Comparison of ENCODE assay signal across 1 cellular context in genomic region chr19:4633140-4633967, GRCh38.
TF ChIP-seq lines count a peak whose summit lies in the region.

No MANE protein-coding gene starts in this region.

TF ChIP-seq in K562, 482 proteins besides CTCF, POLR2A, EP300 and RAD21 (continued from another document and continues in another):
- TF ChIP-seq, protein P1, sequence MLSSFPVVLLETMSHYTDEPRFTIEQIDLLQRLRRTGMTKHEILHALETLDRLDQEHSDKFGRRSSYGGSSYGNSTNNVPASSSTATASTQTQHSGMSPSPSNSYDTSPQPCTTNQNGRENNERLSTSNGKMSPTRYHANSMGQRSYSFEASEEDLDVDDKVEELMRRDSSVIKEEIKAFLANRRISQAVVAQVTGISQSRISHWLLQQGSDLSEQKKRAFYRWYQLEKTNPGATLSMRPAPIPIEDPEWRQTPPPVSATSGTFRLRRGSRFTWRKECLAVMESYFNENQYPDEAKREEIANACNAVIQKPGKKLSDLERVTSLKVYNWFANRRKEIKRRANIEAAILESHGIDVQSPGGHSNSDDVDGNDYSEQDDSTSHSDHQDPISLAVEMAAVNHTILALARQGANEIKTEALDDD (IDR thresholded peaks at IDR 0.05): peak; percentile 71
- TF ChIP-seq, protein P2, sequence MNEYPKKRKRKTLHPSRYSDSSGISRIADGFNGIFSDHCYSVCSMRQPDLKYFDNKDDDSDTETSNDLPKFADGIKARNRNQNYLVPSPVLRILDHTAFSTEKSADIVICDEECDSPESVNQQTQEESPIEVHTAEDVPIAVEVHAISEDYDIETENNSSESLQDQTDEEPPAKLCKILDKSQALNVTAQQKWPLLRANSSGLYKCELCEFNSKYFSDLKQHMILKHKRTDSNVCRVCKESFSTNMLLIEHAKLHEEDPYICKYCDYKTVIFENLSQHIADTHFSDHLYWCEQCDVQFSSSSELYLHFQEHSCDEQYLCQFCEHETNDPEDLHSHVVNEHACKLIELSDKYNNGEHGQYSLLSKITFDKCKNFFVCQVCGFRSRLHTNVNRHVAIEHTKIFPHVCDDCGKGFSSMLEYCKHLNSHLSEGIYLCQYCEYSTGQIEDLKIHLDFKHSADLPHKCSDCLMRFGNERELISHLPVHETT (CRISPR knock-in tag; conservative IDR thresholded peaks at IDR 0.05 in 1 of 2, IDR thresholded peaks at IDR 0.05 in 1 of 2): no peak
- TF ChIP-seq ARID1B (IDR thresholded peaks at IDR 0.05) (peak; percentile 41; the same call in 1 of the 2 replicates), HDAC2 (IDR thresholded peaks at IDR 0.05) (peak; percentile 98), TOE1 (IDR thresholded peaks at IDR 0.05; ENCODE audit: borderline replicate concordance) (peak; percentile 56; the same call in 1 of the 2 replicates), TOE1 (CRISPR knock-in tag; IDR thresholded peaks at IDR 0.05; ENCODE audit: borderline replicate concordance, low read depth) (no peak), PRPF4 (IDR thresholded peaks at IDR 0.05; ENCODE audit: insufficient read depth, low read depth, low read length, poor library complexity, severe bottlenecking) (no peak), MITF (IDR thresholded peaks at IDR 0.05) (no peak), FOXK2 (conservative IDR thresholded peaks at IDR 0.05 in 1 of 2, IDR thresholded peaks at IDR 0.05 in 1 of 2; ENCODE audit: low read depth in 2 of 2) (peak in 1 of 2 experiments; percentile 30; a peak in 1 of 4 replicates), ATF1 (CRISPR knock-in tag; IDR thresholded peaks at IDR 0.05) (no peak), ATF1 (tag; IDR thresholded peaks at IDR 0.05) (peak; percentile 44; the same call in 1 of the 2 replicates), BCOR (IDR thresholded peaks at IDR 0.05) (peak; percentile 100), ZNF830 (CRISPR knock-in tag; IDR thresholded peaks at IDR 0.05) (peak; percentile 75; the same call in 1 of the 2 replicates), USF1 (CRISPR knock-in tag; IDR thresholded peaks at IDR 0.05) (peak; percentile 51; the same call in 1 of the 2 replicates), ZEB2 (IDR thresholded peaks at IDR 0.05) (peak; percentile 37), NR2C1 (IDR thresholded peaks at IDR 0.05) (peak; percentile 29; the same call in 1 of the 2 replicates), NR2C1 (tag; IDR thresholded peaks at IDR 0.05) (no peak), HDGF (IDR thresholded peaks at IDR 0.05) (peak; percentile 99), ELF4 (CRISPR knock-in tag; IDR thresholded peaks at IDR 0.05) (no peak), GABPB1 (CRISPR knock-in tag; IDR thresholded peaks at IDR 0.05) (peak; percentile 67; the same call in 1 of the 2 replicates), SIX5 (IDR thresholded peaks at IDR 0.05; ENCODE audit: borderline replicate concordance in 1 of 2, insufficient read depth in 1 of 2, low read depth in 1 of 2, low read length in 2 of 2) (no peak), CREM (IDR thresholded peaks at IDR 0.05; ENCODE audit: low read depth) (peak; percentile 43), HDAC1 (IDR thresholded peaks at IDR 0.05) (peak; percentile 74 to 85; a peak in 3 of 4 replicates), TCF3 (CRISPR knock-in tag; IDR thresholded peaks at IDR 0.05) (peak; percentile 13; the same call in 1 of the 2 replicates), ATF2 (CRISPR knock-in tag; IDR thresholded peaks at IDR 0.05) (no peak), MTA3 (IDR thresholded peaks at IDR 0.05; ENCODE audit: borderline replicate concordance) (peak; percentile 77; the same call in 1 of the 2 replicates), SMAD4 (CRISPR knock-in tag; conservative IDR thresholded peaks at IDR 0.05) (0 out of 2 replicates have a peak, but pooled peaks have one; percentile 22), E2F8 (IDR thresholded peaks at IDR 0.05; ENCODE audit: low read depth, partially characterized antibody) (no peak), TGIF2 (CRISPR knock-in tag; IDR thresholded peaks at IDR 0.05) (no peak), PRMT5 (CRISPR knock-in tag; IDR thresholded peaks at IDR 0.05) (no peak), RBM25 (IDR thresholded peaks at IDR 0.05; ENCODE audit: low read depth, low read length, severe bottlenecking) (peak; percentile 98), CHD4 (IDR thresholded peaks at IDR 0.05; ENCODE audit: insufficient read depth, insufficient replicate concordance, low read depth, low read length, poor library complexity, severe bottlenecking) (peak; percentile 96), ARNT (IDR thresholded peaks at IDR 0.05) (peak; percentile 52 to 82), PCBP1 (IDR thresholded peaks at IDR 0.05; ENCODE audit: low read depth, low read length, poor library complexity, severe bottlenecking) (no peak), SMAD2 (IDR thresholded peaks at IDR 0.05; ENCODE audit: low read depth, low read length) (no peak), CREB1 (IDR thresholded peaks at IDR 0.05) (peak; percentile 29; the same call in 1 of the 2 replicates), CREB1 (CRISPR knock-in tag; IDR thresholded peaks at IDR 0.05) (no peak), C11orf30 (IDR thresholded peaks at IDR 0.05; ENCODE audit: low read depth) (peak; percentile 61), MCM5 (IDR thresholded peaks at IDR 0.05; ENCODE audit: low read depth) (no peak), TAF1 (IDR thresholded peaks at IDR 0.05; ENCODE audit: control insufficient read depth, extremely low read depth, insufficient read depth, low read length, severe bottlenecking) (no peak), MEIS2 (IDR thresholded peaks at IDR 0.05; ENCODE audit: partially characterized antibody) (peak; percentile 78)
- TF ChIP-seq, protein P3, sequence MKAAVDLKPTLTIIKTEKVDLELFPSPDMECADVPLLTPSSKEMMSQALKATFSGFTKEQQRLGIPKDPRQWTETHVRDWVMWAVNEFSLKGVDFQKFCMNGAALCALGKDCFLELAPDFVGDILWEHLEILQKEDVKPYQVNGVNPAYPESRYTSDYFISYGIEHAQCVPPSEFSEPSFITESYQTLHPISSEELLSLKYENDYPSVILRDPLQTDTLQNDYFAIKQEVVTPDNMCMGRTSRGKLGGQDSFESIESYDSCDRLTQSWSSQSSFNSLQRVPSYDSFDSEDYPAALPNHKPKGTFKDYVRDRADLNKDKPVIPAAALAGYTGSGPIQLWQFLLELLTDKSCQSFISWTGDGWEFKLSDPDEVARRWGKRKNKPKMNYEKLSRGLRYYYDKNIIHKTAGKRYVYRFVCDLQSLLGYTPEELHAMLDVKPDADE (conservative IDR thresholded peaks at IDR 0.05; ENCODE audit: control insufficient read depth, low read depth, low read length): peak; percentile 64; the same call in 1 of the 2 replicates
- TF ChIP-seq, protein P4, sequence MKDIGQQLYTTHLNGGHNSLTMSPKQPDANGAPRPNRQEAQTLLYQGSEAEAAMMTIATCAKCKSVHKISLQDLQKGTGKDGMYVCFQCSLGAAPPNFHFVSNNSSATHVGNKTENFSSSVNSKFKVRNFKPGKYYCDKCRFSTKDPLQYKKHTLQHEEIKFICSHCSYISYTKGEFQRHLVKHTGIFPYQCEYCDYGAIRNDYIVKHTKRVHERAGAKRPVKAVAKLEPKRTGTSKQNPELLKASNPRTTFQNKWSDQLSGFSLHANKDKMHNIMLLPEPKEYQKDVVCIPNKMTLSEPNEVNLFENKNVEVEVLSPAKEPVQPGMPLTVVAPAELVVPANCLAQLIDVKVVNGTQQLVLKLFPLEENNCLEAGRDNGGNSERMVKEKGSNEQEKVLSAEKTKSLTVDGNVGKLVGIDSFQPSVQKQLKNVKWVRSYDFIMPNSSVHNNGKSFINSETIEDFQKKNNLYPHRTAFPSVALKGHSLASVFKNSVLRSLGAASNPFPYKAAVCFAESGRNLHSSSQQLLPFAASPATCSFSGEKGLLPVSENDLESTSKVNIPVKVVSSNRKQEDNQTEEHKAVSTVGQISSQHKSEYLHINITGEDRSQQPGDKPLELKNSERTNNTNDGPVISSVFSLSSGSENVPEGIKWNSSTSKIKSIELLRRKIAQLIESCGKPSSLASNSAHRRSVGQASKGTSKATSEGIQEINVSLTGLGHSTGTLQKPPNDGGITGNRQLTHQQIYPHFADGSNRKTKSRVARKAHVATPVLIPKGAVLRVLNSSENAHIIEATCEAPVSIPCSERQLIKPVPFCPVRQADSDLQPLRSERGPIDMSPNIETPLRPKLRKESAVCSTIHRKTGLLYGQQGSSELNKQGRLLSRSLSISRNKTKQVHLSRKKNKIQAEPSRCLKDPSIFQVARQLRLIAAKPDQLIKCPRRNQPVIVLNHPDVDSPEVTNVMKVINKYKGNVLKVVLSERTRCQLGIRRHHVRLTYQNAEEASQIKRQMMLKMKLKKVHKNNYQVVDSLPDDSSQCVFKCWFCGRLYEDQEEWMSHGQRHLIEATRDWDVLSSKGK (CRISPR knock-in tag; IDR thresholded peaks at IDR 0.05): no peak
- TF ChIP-seq, protein P5, sequence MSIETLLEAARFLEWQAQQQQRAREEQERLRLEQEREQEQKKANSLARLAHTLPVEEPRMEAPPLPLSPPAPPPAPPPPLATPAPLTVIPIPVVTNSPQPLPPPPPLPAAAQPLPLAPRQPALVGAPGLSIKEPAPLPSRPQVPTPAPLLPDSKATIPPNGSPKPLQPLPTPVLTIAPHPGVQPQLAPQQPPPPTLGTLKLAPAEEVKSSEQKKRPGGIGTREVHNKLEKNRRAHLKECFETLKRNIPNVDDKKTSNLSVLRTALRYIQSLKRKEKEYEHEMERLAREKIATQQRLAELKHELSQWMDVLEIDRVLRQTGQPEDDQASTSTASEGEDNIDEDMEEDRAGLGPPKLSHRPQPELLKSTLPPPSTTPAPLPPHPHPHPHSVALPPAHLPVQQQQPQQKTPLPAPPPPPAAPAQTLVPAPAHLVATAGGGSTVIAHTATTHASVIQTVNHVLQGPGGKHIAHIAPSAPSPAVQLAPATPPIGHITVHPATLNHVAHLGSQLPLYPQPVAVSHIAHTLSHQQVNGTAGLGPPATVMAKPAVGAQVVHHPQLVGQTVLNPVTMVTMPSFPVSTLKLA (conservative IDR thresholded peaks at IDR 0.05): peak; percentile 35 to 76; a peak in 2 of 4 replicates
- TF ChIP-seq, protein P6, sequence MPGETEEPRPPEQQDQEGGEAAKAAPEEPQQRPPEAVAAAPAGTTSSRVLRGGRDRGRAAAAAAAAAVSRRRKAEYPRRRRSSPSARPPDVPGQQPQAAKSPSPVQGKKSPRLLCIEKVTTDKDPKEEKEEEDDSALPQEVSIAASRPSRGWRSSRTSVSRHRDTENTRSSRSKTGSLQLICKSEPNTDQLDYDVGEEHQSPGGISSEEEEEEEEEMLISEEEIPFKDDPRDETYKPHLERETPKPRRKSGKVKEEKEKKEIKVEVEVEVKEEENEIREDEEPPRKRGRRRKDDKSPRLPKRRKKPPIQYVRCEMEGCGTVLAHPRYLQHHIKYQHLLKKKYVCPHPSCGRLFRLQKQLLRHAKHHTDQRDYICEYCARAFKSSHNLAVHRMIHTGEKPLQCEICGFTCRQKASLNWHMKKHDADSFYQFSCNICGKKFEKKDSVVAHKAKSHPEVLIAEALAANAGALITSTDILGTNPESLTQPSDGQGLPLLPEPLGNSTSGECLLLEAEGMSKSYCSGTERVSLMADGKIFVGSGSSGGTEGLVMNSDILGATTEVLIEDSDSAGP (CRISPR knock-in tag; IDR thresholded peaks at IDR 0.05): no peak; the same call in 1 of the 2 replicates
- TF ChIP-seq, protein P7, sequence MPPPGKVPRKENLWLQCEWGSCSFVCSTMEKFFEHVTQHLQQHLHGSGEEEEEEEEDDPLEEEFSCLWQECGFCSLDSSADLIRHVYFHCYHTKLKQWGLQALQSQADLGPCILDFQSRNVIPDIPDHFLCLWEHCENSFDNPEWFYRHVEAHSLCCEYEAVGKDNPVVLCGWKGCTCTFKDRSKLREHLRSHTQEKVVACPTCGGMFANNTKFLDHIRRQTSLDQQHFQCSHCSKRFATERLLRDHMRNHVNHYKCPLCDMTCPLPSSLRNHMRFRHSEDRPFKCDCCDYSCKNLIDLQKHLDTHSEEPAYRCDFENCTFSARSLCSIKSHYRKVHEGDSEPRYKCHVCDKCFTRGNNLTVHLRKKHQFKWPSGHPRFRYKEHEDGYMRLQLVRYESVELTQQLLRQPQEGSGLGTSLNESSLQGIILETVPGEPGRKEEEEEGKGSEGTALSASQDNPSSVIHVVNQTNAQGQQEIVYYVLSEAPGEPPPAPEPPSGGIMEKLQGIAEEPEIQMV (tag; conservative IDR thresholded peaks at IDR 0.05; ENCODE audit: low read depth): no peak
